ENCODE assay signal across 19 cellular contexts in genomic region chr16:46862555-46863447, GRCh38. TPM values are rescaled to one million over a fixed set of nuclear protein-coding genes. Genes with fewer than 3 reads are reported as not detected.
DNase-seq lines count a peak whose midpoint lies in the region; ATAC-seq and TF ChIP-seq lines count a peak whose summit lies in the region.
"Had no signal": no experiment of that assay in that cellular context is flagged by ENCODE, and none has a peak within 500 bp of the region (broad histone marks: within the 10 kb centered on the region; RNA-seq: fewer than 3 reads in every experiment).

No MANE protein-coding gene starts in this region.

- intact Hi-C loops in activated CD4-positive, alpha-beta T cell treated with anti-CD3 and anti-CD28 coated beads, Interleukin-2, amount 10 ng/mL, durations not matched to agents 24 days and 14 days (cut with micrococcal nuclease), result loop anchor here (2.0 kb wide), 1 partner anchor 22 kb away; the partner anchor contains the start of gene GPT2
- intact Hi-C loops in mammary epithelial cell (cut with micrococcal nuclease) (no loop called here), psoas muscle (cut with DNase I) (no loop called here)

- H3K9me3 ChIP-seq in mammary epithelial cell (replicated peaks; ENCODE audit: insufficient read depth, low read length) (no peaks in the 10 kb centered on the region), psoas muscle (no peaks in the 10 kb centered on the region), neuronal stem cell (replicated peaks in 1 of 2; ENCODE audit: control insufficient read depth in 2 of 2, insufficient read depth in 1 of 2, low read depth in 1 of 2, low read length in 2 of 2) (no peaks in the 10 kb centered on the region)
- H3K9me3 ChIP-seq: HAP-1 had no signal

- no peak overlapping the region for H3K9ac ChIP-seq in mammary epithelial cell (ENCODE audit: insufficient read depth, low read length)
- H3K9ac ChIP-seq in neuronal stem cell (ENCODE audit: low read depth, low read length, poor library complexity), result no peak overlapping the region

- WGBS in mammary epithelial cell (ENCODE audit: low coverage, missing lambda C conversion rate), result 92% methylated on average over 14 of the region's 16 CpGs
- 53 to 65% (median 58%) methylated on average over 16 of the region's 16 CpGs for WGBS in psoas muscle, 3 donors
- WGBS in neuronal stem cell (ENCODE audit: extremely low coverage in 2 of 2, insufficient read length in 2 of 2, insufficient replicate concordance in 1 of 2), 2 donors, result no CpG with 5 or more reads among the region's 16 CpGs

- no peaks in the 10 kb centered on the region for H3K79me1 ChIP-seq in neuronal stem cell (ENCODE audit: low read depth, low read length)

- H3K14ac ChIP-seq in neuronal stem cell (ENCODE audit: low read length), result no peak overlapping the region

- H4K8ac ChIP-seq in neuronal stem cell (ENCODE audit: low read depth, low read length), result no peak overlapping the region

- no peak overlapping the region for H2AK5ac ChIP-seq in neuronal stem cell (ENCODE audit: low read depth, low read length)

- H3K36me3 ChIP-seq in mammary epithelial cell (ENCODE audit: insufficient read depth, low read length) (no peaks in the 10 kb centered on the region), psoas muscle (ENCODE audit: insufficient read depth in 1 of 2, low read depth in 1 of 2) (no peaks in the 10 kb centered on the region), neuronal stem cell (replicated peaks in 1 of 2; ENCODE audit: control insufficient read depth in 2 of 2, insufficient read depth in 2 of 2, low read length in 2 of 2) (no peaks in the 10 kb centered on the region)
- H3K36me3 ChIP-seq: cardiac muscle cell, HAP-1 had no signal

- no peak overlapping the region for H3K4ac ChIP-seq in neuronal stem cell (ENCODE audit: low read length)

- TF ChIP-seq CTCF in mammary epithelial cell (conservative IDR thresholded peaks at IDR 0.05 in 1 of 2, IDR thresholded peaks at IDR 0.05 in 1 of 2; ENCODE audit: extremely low read depth in 1 of 2, insufficient read depth in 1 of 2, low read depth in 1 of 2, low read length in 2 of 2) (no peak), psoas muscle (IDR thresholded peaks at IDR 0.05) (no peak)

- no peak overlapping the region for H2BK120ac ChIP-seq in neuronal stem cell (ENCODE audit: low read depth, low read length)

- no peaks in the 10 kb centered on the region for H4K20me1 ChIP-seq in mammary epithelial cell (ENCODE audit: insufficient read depth, low read length)

- H3K79me2 ChIP-seq in mammary epithelial cell (ENCODE audit: insufficient read depth, low read length), result no peaks in the 10 kb centered on the region

- no peak overlapping the region for H2BK15ac ChIP-seq in neuronal stem cell (ENCODE audit: low read length)

- H2BK5ac ChIP-seq in neuronal stem cell (ENCODE audit: low read length), result no peak overlapping the region

- H3K4me3 ChIP-seq in mammary epithelial cell (replicated peaks in 1 of 3; ENCODE audit: insufficient read depth in 1 of 3, low read depth in 2 of 3, low read length in 3 of 3) (no peak overlapping the region), psoas muscle (no peak overlapping the region), neuronal stem cell (ENCODE audit: low read length in 2 of 2) (no peak overlapping the region)
- H3K4me3 ChIP-seq: cardiac muscle cell, GM12878, HAP-1 had no signal

- H3K27ac Mint-ChIP-seq in activated CD4-positive, alpha-beta T cell treated with anti-CD3 and anti-CD28 coated beads, Interleukin-2, amount 10 ng/mL, durations not matched to agents 24 days and 14 days, result peak overlapping the region; percentile 45
- H3K27ac Mint-ChIP-seq: activated naive CD4-positive, alpha-beta T cell treated with anti-CD3 and anti-CD28 coated beads, Interleukin-2, amount 50 U/mL, for 24 hours had no signal

- H2AFZ ChIP-seq in mammary epithelial cell (ENCODE audit: low read depth, low read length), result no peak overlapping the region
- no peak overlapping the region for H2AFZ ChIP-seq in neuronal stem cell (ENCODE audit: low read length)

- H3K36me3 Mint-ChIP-seq in activated CD4-positive, alpha-beta T cell treated with anti-CD3 and anti-CD28 coated beads, Interleukin-2, amount 10 ng/mL, durations not matched to agents 24 days and 14 days (ENCODE audit: low read depth), result peaks cover 8% of the 10 kb centered on the region
- H3K36me3 Mint-ChIP-seq: activated naive CD4-positive, alpha-beta T cell treated with anti-CD3 and anti-CD28 coated beads, Interleukin-2, amount 50 U/mL, for 24 hours had no signal

- CTCF ChIA-PET in mammary epithelial cell (lab: Charles Lee; ENCODE audit: low non-redundant PET), result no interaction called here

- H4K91ac ChIP-seq in neuronal stem cell (ENCODE audit: low read depth, low read length, poor library complexity), result no peak overlapping the region

- BruUV-seq in mammary epithelial cell (replicated peaks; lab: Mats Ljungman, UMichigan), result no TSS peak

- no peaks in the 10 kb centered on the region for H3K27me3 ChIP-seq in mammary epithelial cell (ENCODE audit: insufficient read depth, low read length)
- no peaks in the 10 kb centered on the region for H3K27me3 ChIP-seq in psoas muscle (ENCODE audit: insufficient read depth in 3 of 3, low read length in 2 of 3)
- H3K27me3 ChIP-seq in neuronal stem cell (ENCODE audit: control insufficient read depth in 3 of 3, insufficient read depth in 3 of 3, low read depth in 1 of 3, low read length in 3 of 3), result no peaks in the 10 kb centered on the region
- H3K27me3 ChIP-seq: cardiac muscle cell had no signal

- peaks cover 37% of the 10 kb centered on the region for H3K4me1 Mint-ChIP-seq in activated CD4-positive, alpha-beta T cell treated with anti-CD3 and anti-CD28 coated beads, Interleukin-2, amount 10 ng/mL, durations not matched to agents 24 days and 14 days

- H3K27ac ChIP-seq in mammary epithelial cell (ENCODE audit: insufficient read depth, low read depth, low read length) (no peak overlapping the region), psoas muscle (peak overlapping the region; percentile 76), neuronal stem cell (replicated peaks; ENCODE audit: low read length) (no peak overlapping the region)
- H3K27ac ChIP-seq: cardiac muscle cell had no signal

- dilution Hi-C loops in mammary epithelial cell (cut with HindIII; ENCODE audit: low sequenced_read_pairs), result loop anchor here (5.0 kb wide), 1 partner anchor 90 kb away; no protein-coding TSS in a partner anchor

- H3K18ac ChIP-seq in neuronal stem cell (ENCODE audit: low read length), result no peak overlapping the region

- H3K4me1 ChIP-seq in mammary epithelial cell (ENCODE audit: insufficient read depth, low read length) (peaks cover 19% of the 10 kb centered on the region), psoas muscle (peaks cover 12% of the 10 kb centered on the region), neuronal stem cell (ENCODE audit: control insufficient read depth in 2 of 2, insufficient read depth in 1 of 2, low read depth in 1 of 2, low read length in 2 of 2) (no peaks in the 10 kb centered on the region)

- H2BK12ac ChIP-seq in neuronal stem cell (ENCODE audit: low read length), result no peak overlapping the region

- H3K4me2 ChIP-seq in mammary epithelial cell (ENCODE audit: insufficient read depth, low read depth, low read length) (no peak overlapping the region), neuronal stem cell (ENCODE audit: insufficient read depth, low read length, poor library complexity, severe bottlenecking) (no peak overlapping the region)

- no peaks in the 10 kb centered on the region for H3K27me3 Mint-ChIP-seq in activated CD4-positive, alpha-beta T cell treated with anti-CD3 and anti-CD28 coated beads, Interleukin-2, amount 10 ng/mL, durations not matched to agents 24 days and 14 days
- H3K27me3 Mint-ChIP-seq: activated naive CD4-positive, alpha-beta T cell treated with anti-CD3 and anti-CD28 coated beads, Interleukin-2, amount 50 U/mL, for 24 hours; IgD-negative memory B cell had no signal

- no peak overlapping the region for H3K4me3 Mint-ChIP-seq in activated CD4-positive, alpha-beta T cell treated with anti-CD3 and anti-CD28 coated beads, Interleukin-2, amount 10 ng/mL, durations not matched to agents 24 days and 14 days
- H3K4me3 Mint-ChIP-seq: activated naive CD4-positive, alpha-beta T cell treated with anti-CD3 and anti-CD28 coated beads, Interleukin-2, amount 50 U/mL, for 24 hours had no signal

- H3K9me3 Mint-ChIP-seq in activated CD4-positive, alpha-beta T cell treated with anti-CD3 and anti-CD28 coated beads, Interleukin-2, amount 10 ng/mL, durations not matched to agents 24 days and 14 days, result peaks cover 11% of the 10 kb centered on the region
- H3K9me3 Mint-ChIP-seq: activated naive CD4-positive, alpha-beta T cell treated with anti-CD3 and anti-CD28 coated beads, Interleukin-2, amount 50 U/mL, for 24 hours had no signal

- H3K23ac ChIP-seq in neuronal stem cell (ENCODE audit: low read depth, low read length, poor library complexity), result no peak overlapping the region

- ATAC-seq in psoas muscle (peak; percentile 44 to 81 (median 47)), GM18909 (IDR thresholded peaks at IDR 0.05; ENCODE audit: poor library complexity, unreplicated experiment) (no peak)
- ATAC-seq: GM12878, left ventricle myocardium superior had no signal

- in situ Hi-C loops in mammary epithelial cell (cut with MboI; ENCODE audit: low sequenced_read_pairs in 2 of 2), result no loop called here

- no peak for DNase-seq in activated CD4-positive, alpha-beta T cell treated with anti-CD3 and anti-CD28 coated beads, Interleukin-2, amount 10 ng/mL, durations not matched to agents 24 days and 14 days
- no peak for DNase-seq in activated CD4-positive, alpha-beta T cell treated with anti-CD3 and anti-CD28 coated beads, Interleukin-2, amount 50 U/mL, for 4 hours
- DNase-seq in MV-4-11 (lab: John Stamatoyannopoulos, UW), result peak; percentile 34
- peak; percentile 72 for DNase-seq in mammary epithelial cell
- no peak for DNase-seq in psoas muscle
- DNase-seq in NCI-H1694 (lab: John Stamatoyannopoulos, UW), result no peak
- DNase-seq in neuronal stem cell (ENCODE audit: low spot score), result no peak
- DNase-seq: ACHN; CD4-positive, alpha-beta memory T cell; effector CD4-positive, alpha-beta T cell; left ventricle myocardium superior; NCI-H1105; SIG-M5 had no signal

RNA-seq across cellular contexts. Expression of gene GPT2, which starts 21.4 kb away (rescaled TPM):
- 15.7 and 16.0 TPM in 2 replicates for total RNA-seq in activated CD4-positive, alpha-beta T cell treated with anti-CD3 and anti-CD28 coated beads, Interleukin-2, amount 10 ng/mL, durations not matched to agents 24 days and 14 days
- total RNA-seq in mammary epithelial cell (10 to 100 TPM; 59.9 to 81.5 TPM), psoas muscle (100 to 1,000 TPM in 1 of 4 donors, 10 to 100 TPM in 3; 27.7 to 110 (median 65.3) TPM)
- polyA plus RNA-seq in mammary epithelial cell (34.8 TPM), psoas muscle (10 to 100 TPM; 25.7 to 52.5 (median 41.1) TPM)
- 25.3 TPM for polyA minus RNA-seq in mammary epithelial cell
- 19.5 TPM for polyA plus RNA-seq in neuronal stem cell (2013, experiment 1 of 2)
- 19.1 TPM for polyA plus RNA-seq in neuronal stem cell (2013, experiment 2 of 2)

RNA-seq across cellular contexts. Expression of gene C16orf87, which starts 31.8 kb away (rescaled TPM):
- total RNA-seq in activated CD4-positive, alpha-beta T cell treated with anti-CD3 and anti-CD28 coated beads, Interleukin-2, amount 10 ng/mL, durations not matched to agents 24 days and 14 days, result 32.0 and 32.7 TPM in 2 replicates
- total RNA-seq in mammary epithelial cell, result 10 to 100 TPM in 1 of 2 donors, 1 to 10 TPM in 1; 8.0 to 12.3 TPM
- polyA plus RNA-seq in mammary epithelial cell, result 3.5 TPM
- polyA minus RNA-seq in mammary epithelial cell, result 4.4 TPM
- 10 to 100 TPM; 18.2 to 29.4 (median 24.4) TPM for total RNA-seq in psoas muscle
- 10 to 100 TPM in 1 of 3 donors, 1 to 10 TPM in 2; 5.8 to 23.4 (median 8.1) TPM for polyA plus RNA-seq in psoas muscle
- 33.7 TPM for polyA plus RNA-seq in neuronal stem cell (2013, experiment 1 of 2)
- polyA plus RNA-seq in neuronal stem cell (2013, experiment 2 of 2), result 35.6 TPM

Comparison
In these comparisons a context has a peak if more than half of its experiments do, and no peak if none do; other contexts are left out.
1. DNase-seq: peak in MV-4-11 (single experiment) and mammary epithelial cell (single experiment); none in activated CD4-positive, alpha-beta T cell treated with anti-CD3 and anti-CD28 coated beads, Interleukin-2, amount 10 ng/mL, durations not matched to agents 24 days and 14 days (single experiment), activated CD4-positive, alpha-beta T cell treated with anti-CD3 and anti-CD28 coated beads, Interleukin-2, amount 50 U/mL, for 4 hours (0 of 2), psoas muscle (0 of 2), NCI-H1694 (single experiment) and neuronal stem cell (single experiment).